ENCODE assay signal across 15 cellular contexts in the genomic region with DNA sequence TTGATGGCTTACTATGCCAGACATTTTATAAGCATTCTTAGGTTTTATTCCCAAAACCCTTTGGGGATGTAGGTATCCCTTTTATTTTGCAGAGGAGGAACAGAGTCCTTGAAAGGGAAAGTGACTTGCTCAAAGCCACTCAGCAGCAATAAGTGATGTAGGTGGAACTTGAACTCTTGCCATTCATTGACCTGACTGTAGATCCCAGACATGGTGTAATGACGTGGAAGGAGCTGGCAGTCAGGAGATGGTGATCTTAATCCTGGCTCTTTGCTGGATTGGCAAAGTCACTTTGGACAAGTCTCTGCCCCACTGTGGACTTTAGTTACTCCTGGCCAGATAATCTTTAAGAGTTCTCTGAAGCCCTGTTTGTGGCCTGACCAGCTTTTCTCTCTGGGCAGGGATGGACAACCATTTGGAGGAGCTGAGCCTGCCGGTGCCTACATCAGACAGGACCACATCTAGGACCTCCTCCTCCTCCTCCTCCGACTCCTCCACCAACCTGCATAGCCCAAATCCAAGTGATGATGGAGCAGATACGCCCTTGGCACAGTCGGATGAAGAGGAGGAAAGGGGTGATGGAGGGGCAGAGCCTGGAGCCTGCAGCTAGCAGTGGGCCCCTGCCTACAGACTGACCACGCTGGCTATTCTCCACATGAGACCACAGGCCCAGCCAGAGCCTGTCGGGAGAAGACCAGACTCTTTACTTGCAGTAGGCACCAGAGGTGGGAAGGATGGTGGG. TPM values are rescaled to one million over a fixed set of nuclear protein-coding genes. Genes with fewer than 3 reads are reported as not detected.
"Had no signal": no experiment of that assay in that cellular context is flagged by ENCODE, and none has a peak within 500 bp of the region (broad histone marks: within the 10 kb centered on the region; RNA-seq: fewer than 3 reads in every experiment).

No MANE protein-coding gene starts in this region.

- H3K9me3 ChIP-seq: SK-N-SH, thyroid gland had no signal

- H3K4me3 ChIP-seq: neural progenitor cell, thyroid gland had no signal

- H3K9ac ChIP-seq: neural progenitor cell, SK-N-SH had no signal

- H3K27ac ChIP-seq: neural progenitor cell, thyroid gland had no signal

- FAIRE-seq: islet of Langerhans had no signal

- ATAC-seq: stimulated activated naive CD8-positive, alpha-beta T cell treated with anti-CD3 and anti-CD28 coated beads, Interleukin-15, Interleukin-2, amounts not matched to agents 100 U/mL and 50 U/mL, for 24 hours had no signal

- H3K36me3 ChIP-seq: neural progenitor cell had no signal

- H3K4me1 ChIP-seq: neural progenitor cell had no signal

- DNase-seq: activated CD4-positive, alpha-beta T cell treated with anti-CD3 and anti-CD28 coated beads, Interleukin-2, amount 10 ng/mL, durations not matched to agents 24 days and 14 days; activated naive CD4-positive, alpha-beta T cell; central memory CD4-positive, alpha-beta T cell; SK-N-SH; stimulated activated CD4-positive, alpha-beta T cell treated with anti-CD3 and anti-CD28 coated beads, Interleukin-4, amount 100 ng/mL, for 1 hour; stimulated activated CD8-positive, alpha-beta memory T cell treated with anti-CD3 and anti-CD28 coated beads, Interleukin-4, amount 100 ng/mL, for 48 hours; stimulated activated naive CD8-positive, alpha-beta T cell treated with anti-CD3 and anti-CD28 coated beads, Interleukin-15, Interleukin-2, amounts not matched to agents 100 U/mL and 50 U/mL, for 24 hours; thyroid gland had no signal

- H3K27me3 ChIP-seq: thyroid gland had no signal

RNA-seq across cellular contexts. Expression of a gene that starts 31.6 kb away (rescaled TPM):
- total RNA-seq: liver; mesenteric fat pad; myocyte; T-helper 1 cell treated with Interleukin-12 subunit alpha and Interleukin-12 subunit beta and Interleukin-4 antibody, amounts not matched to agents 30 ng/mL and 1 ng/mL, for 36 hours; thyroid gland had no signal
- polyA plus RNA-seq: liver, SK-N-SH had no signal

RNA-seq across cellular contexts. Expression of a gene that starts 59.9 kb away (rescaled TPM):
- total RNA-seq: activated CD4-positive, alpha-beta T cell treated with anti-CD3 and anti-CD28 coated beads, Interleukin-2, amount 10 ng/mL, durations not matched to agents 24 days and 14 days; activated T-helper 1 cell treated with anti-CD3 and anti-CD28 coated beads, Interleukin-12 subunit alpha, Interleukin-12 subunit beta, Interleukin-2, Interleukin-4 antibody, amounts not matched to agents 30 ng/mL and 10 ng/mL and 1 ng/mL, durations not matched to agents 14 hours and 24 hours and 36 hours; liver; mesenteric fat pad; myocyte had no signal
